Comparison of ENCODE assay signal across 8 cellular contexts in the genomic region with DNA sequence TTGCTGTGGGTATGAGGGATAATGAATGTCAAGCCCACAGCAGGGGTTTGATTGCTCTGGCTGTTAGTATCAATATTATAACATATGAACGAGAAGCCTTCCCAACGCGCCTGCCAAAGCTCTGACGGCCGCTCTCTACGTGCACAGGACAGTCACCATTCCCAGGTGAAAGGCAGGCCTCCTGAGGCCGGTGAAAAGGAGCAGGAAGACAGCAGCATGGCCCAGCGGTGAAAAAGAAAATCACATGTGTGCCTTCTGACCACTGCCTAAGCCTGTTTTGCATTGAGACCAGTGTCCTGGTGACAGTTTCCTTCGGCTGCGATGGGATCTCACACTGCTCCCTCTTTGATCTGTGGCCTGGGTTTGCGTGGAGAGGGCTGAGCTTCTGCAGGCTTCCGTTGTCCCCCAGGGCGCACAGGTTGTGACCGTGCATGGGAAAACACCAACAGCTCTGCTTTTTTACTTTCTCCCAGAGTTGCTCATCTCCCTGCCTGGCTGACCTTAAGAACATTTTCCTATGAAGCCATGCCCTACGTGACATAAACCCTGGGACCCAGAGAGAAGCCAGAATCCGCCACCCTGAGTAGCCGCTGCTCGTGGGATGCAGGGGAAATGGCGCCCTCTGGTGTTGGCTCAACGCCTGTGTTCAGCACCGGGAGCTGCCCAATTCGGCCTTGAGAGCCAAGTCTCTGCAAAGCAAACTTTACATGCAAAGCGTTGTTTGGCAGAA.
DNase-seq lines count a peak whose midpoint lies in the region; ATAC-seq and TF ChIP-seq lines count a peak whose summit lies in the region.

No MANE protein-coding gene starts in this region.

- H3K4me2 ChIP-seq in GM23338: no peak overlapping the region

- H3K36me3 Mint-ChIP-seq in GM23338 (ENCODE audit: low read depth) (peaks cover 20% of the 10 kb centered on the region), glutamatergic neuron (ENCODE audit: unreplicated experiment) (peaks cover 8% of the 10 kb centered on the region), progenitor cell of endocrine pancreas (ENCODE audit: insufficient read depth) (no peaks in the 10 kb centered on the region)
- H3K36me3 Mint-ChIP-seq in activated T-cell treated with anti-CD3 and anti-CD28 coated beads, Interleukin-2, amount 50 U/mL, for 4 hours (ENCODE audit: insufficient read depth): no peaks in the 10 kb centered on the region

- H3K79me2 ChIP-seq in GM23338 (replicated peaks; ENCODE audit: insufficient read depth): no peaks in the 10 kb centered on the region

- no peak overlapping the region for H3K27ac Mint-ChIP-seq in GM23338
- peak overlapping the region; percentile 46 for H3K27ac Mint-ChIP-seq in glutamatergic neuron (ENCODE audit: unreplicated experiment)
- no peak overlapping the region for H3K27ac Mint-ChIP-seq in progenitor cell of endocrine pancreas

- H4K20me1 ChIP-seq in GM23338 (replicated peaks; ENCODE audit: insufficient read depth): no peaks in the 10 kb centered on the region

- H3K36me3 ChIP-seq in GM23338 (ENCODE audit: insufficient read depth): 0 out of 2 replicates have a peak, but pooled peaks cover 8% of the 10 kb centered on the region

- no peak for DNase-seq in AG09319 (ENCODE audit: extremely low read depth, low read depth)
- peak; percentile 91 for DNase-seq in GM23338 (ENCODE audit: low spot score)
- peak; percentile 51 for DNase-seq in NCI-H82 treated with DMSO at 0.1 percent for 48 hours (lab: John Stamatoyannopoulos, UW; ENCODE audit: unreplicated experiment)
- peak; percentile 32 for DNase-seq in activated T-cell treated with anti-CD3 and anti-CD28 coated beads, Interleukin-2, amount 50 U/mL, for 4 hours
- DNase-seq in glutamatergic neuron: peak; percentile 88
- DNase-seq in progenitor cell of endocrine pancreas (ENCODE audit: low spot score, unreplicated experiment): peak; percentile 63

- H3K9me2 ChIP-seq in GM23338 (ENCODE audit: insufficient read depth): no peaks in the 10 kb centered on the region

- H3K4me3 Mint-ChIP-seq in GM23338: no peak overlapping the region
- H3K4me3 Mint-ChIP-seq in activated T-cell treated with anti-CD3 and anti-CD28 coated beads, Interleukin-2, amount 50 U/mL, for 4 hours: no peak overlapping the region
- no peak overlapping the region for H3K4me3 Mint-ChIP-seq in glutamatergic neuron (ENCODE audit: unreplicated experiment)
- no peak overlapping the region for H3K4me3 Mint-ChIP-seq in progenitor cell of endocrine pancreas (ENCODE audit: low read depth)

- H3K4me3 ChIP-seq in GM23338: no peak overlapping the region

- H3K27me3 Mint-ChIP-seq in GM23338 (ENCODE audit: insufficient read depth, low read depth, poor library complexity) (peaks cover 4% of the 10 kb centered on the region), glutamatergic neuron (ENCODE audit: unreplicated experiment) (no peaks in the 10 kb centered on the region), progenitor cell of endocrine pancreas (peaks cover 15% of the 10 kb centered on the region)
- H3K27me3 Mint-ChIP-seq in activated T-cell treated with anti-CD3 and anti-CD28 coated beads, Interleukin-2, amount 50 U/mL, for 4 hours (ENCODE audit: low read depth): peaks cover 12% of the 10 kb centered on the region

- H3K4me1 ChIP-seq in GM23338 (ENCODE audit: insufficient read depth): peaks cover 16% of the 10 kb centered on the region

- peak; percentile 97 for ATAC-seq in GM23338
- no peak for ATAC-seq in activated T-cell treated with anti-CD3 and anti-CD28 coated beads, Interleukin-2, amount 50 U/mL, for 4 hours
- ATAC-seq in HG03521 (IDR thresholded peaks at IDR 0.05; ENCODE audit: unreplicated experiment): no peak
- no peak for ATAC-seq in GM18867 (IDR thresholded peaks at IDR 0.05; ENCODE audit: unreplicated experiment)

- H3K27ac ChIP-seq in GM23338 (ENCODE audit: low read depth): no peak overlapping the region

- H3K4me1 Mint-ChIP-seq in GM23338: peaks cover 21% of the 10 kb centered on the region
- H3K4me1 Mint-ChIP-seq in activated T-cell treated with anti-CD3 and anti-CD28 coated beads, Interleukin-2, amount 50 U/mL, for 4 hours (ENCODE audit: low read depth): no peaks in the 10 kb centered on the region
- peaks cover 22% of the 10 kb centered on the region for H3K4me1 Mint-ChIP-seq in glutamatergic neuron (ENCODE audit: low read depth, unreplicated experiment)
- H3K4me1 Mint-ChIP-seq in progenitor cell of endocrine pancreas (ENCODE audit: low read depth): no peaks in the 10 kb centered on the region

- peak; percentile 57 for TF ChIP-seq CTCF in AG09319 (IDR thresholded peaks at IDR 0.05; ENCODE audit: low read depth, low read length)
- TF ChIP-seq CTCF in GM23338 (conservative IDR thresholded peaks at IDR 0.05; ENCODE audit: low read depth in 2 of 2): peak; percentile 94 to 96
- TF ChIP-seq CTCF in glutamatergic neuron (IDR thresholded peaks at IDR 0.05; ENCODE audit: partially characterized antibody, unreplicated experiment): peak; percentile 96
- peak; percentile 90 for TF ChIP-seq CTCF in progenitor cell of endocrine pancreas (IDR thresholded peaks at IDR 0.05; ENCODE audit: unreplicated experiment)

- H3K27me3 ChIP-seq in GM23338 (ENCODE audit: insufficient read depth): no peaks in the 10 kb centered on the region

- peak overlapping the region; percentile 38 for H2AFZ ChIP-seq in GM23338

- H3K9me3 Mint-ChIP-seq in GM23338 (peaks cover 23% of the 10 kb centered on the region), glutamatergic neuron (ENCODE audit: unreplicated experiment) (peaks cover 2% of the 10 kb centered on the region), progenitor cell of endocrine pancreas (ENCODE audit: low read depth) (peaks cover 11% of the 10 kb centered on the region)
- H3K9me3 Mint-ChIP-seq in activated T-cell treated with anti-CD3 and anti-CD28 coated beads, Interleukin-2, amount 50 U/mL, for 4 hours: peaks cover 7% of the 10 kb centered on the region

- H3F3A ChIP-seq in GM23338 (replicated peaks; ENCODE audit: low read depth): no peaks in the 10 kb centered on the region

TF ChIP-seq in GM23338, 12 proteins besides CTCF, POLR2A, EP300 and RAD21:
- TF ChIP-seq, protein P1, sequence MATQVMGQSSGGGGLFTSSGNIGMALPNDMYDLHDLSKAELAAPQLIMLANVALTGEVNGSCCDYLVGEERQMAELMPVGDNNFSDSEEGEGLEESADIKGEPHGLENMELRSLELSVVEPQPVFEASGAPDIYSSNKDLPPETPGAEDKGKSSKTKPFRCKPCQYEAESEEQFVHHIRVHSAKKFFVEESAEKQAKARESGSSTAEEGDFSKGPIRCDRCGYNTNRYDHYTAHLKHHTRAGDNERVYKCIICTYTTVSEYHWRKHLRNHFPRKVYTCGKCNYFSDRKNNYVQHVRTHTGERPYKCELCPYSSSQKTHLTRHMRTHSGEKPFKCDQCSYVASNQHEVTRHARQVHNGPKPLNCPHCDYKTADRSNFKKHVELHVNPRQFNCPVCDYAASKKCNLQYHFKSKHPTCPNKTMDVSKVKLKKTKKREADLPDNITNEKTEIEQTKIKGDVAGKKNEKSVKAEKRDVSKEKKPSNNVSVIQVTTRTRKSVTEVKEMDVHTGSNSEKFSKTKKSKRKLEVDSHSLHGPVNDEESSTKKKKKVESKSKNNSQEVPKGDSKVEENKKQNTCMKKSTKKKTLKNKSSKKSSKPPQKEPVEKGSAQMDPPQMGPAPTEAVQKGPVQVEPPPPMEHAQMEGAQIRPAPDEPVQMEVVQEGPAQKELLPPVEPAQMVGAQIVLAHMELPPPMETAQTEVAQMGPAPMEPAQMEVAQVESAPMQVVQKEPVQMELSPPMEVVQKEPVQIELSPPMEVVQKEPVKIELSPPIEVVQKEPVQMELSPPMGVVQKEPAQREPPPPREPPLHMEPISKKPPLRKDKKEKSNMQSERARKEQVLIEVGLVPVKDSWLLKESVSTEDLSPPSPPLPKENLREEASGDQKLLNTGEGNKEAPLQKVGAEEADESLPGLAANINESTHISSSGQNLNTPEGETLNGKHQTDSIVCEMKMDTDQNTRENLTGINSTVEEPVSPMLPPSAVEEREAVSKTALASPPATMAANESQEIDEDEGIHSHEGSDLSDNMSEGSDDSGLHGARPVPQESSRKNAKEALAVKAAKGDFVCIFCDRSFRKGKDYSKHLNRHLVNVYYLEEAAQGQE (IDR thresholded peaks at IDR 0.05; ENCODE audit: unreplicated experiment): peak; percentile 40
- TF ChIP-seq ZNF331 (CRISPR knock-in tag; IDR thresholded peaks at IDR 0.05; ENCODE audit: low read depth) (no peak), ZNF114 (CRISPR knock-in tag; IDR thresholded peaks at IDR 0.05) (no peak), CREB1 (CRISPR knock-in tag; IDR thresholded peaks at IDR 0.05; ENCODE audit: low read depth) (no peak)
TF ChIP-seq in GM23338: peak in this region for 1.
